ENCODE assay signal across 13 cellular contexts in the genomic region with DNA sequence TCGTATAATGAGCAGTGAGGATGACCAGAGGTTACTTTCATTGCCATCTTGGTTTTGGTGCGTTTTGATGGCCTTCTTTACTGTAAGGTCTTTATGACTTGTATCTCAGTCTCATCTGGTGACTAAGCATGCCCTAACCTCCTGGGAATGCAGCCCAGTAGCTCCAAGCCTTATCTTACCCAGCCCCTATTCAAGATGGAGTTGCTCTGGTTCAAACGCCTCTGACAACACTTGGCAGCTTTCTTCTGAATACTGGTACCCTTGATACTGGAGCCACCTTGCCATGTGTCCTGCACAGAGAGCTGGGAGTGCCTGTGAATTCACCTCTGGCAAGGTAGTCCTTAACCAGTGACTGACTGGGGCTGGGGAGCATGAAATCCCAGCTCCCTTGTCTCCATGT. TPM values are rescaled to one million over a fixed set of nuclear protein-coding genes. Genes with fewer than 3 reads are reported as not detected.
"Had no signal": no experiment of that assay in that cellular context is flagged by ENCODE, and none has a peak within 500 bp of the region (broad histone marks: within the 10 kb centered on the region; RNA-seq: fewer than 3 reads in every experiment).

No MANE protein-coding gene starts in this region.

- H3K4me3 Mint-ChIP-seq: activated CD4-positive, alpha-beta memory T cell treated with anti-CD3 and anti-CD28 coated beads, Interleukin-2, amount 10 ng/mL, durations not matched to agents 7 days and 5 days; activated naive CD8-positive, alpha-beta T cell treated with anti-CD3 and anti-CD28 coated beads for 36 hours; immature natural killer cell; naive thymus-derived CD8-positive, alpha-beta T cell had no signal

- DNase-seq: activated CD4-positive, alpha-beta memory T cell treated with anti-CD3 and anti-CD28 coated beads, Interleukin-2, amount 10 ng/mL, durations not matched to agents 7 days and 5 days; activated gamma-delta T cell; activated naive CD8-positive, alpha-beta T cell treated with anti-CD3 and anti-CD28 coated beads for 36 hours; activated T-cell treated with anti-CD3 and anti-CD28 coated beads, Interleukin-2, amount 50 U/mL, for 48 hours; aorta; immature natural killer cell; mucosa of descending colon; naive thymus-derived CD8-positive, alpha-beta T cell; posterior cingulate gyrus; T-helper 9 cell had no signal

- H3K27me3 Mint-ChIP-seq: activated CD4-positive, alpha-beta memory T cell treated with anti-CD3 and anti-CD28 coated beads, Interleukin-2, amount 10 ng/mL, durations not matched to agents 7 days and 5 days; activated naive CD8-positive, alpha-beta T cell treated with anti-CD3 and anti-CD28 coated beads for 36 hours; naive thymus-derived CD8-positive, alpha-beta T cell had no signal

- H3K4me1 ChIP-seq: right atrium auricular region had no signal

- H3K4me3 ChIP-seq: mucosa of descending colon, right atrium auricular region, skin epidermis had no signal

- H3K27ac Mint-ChIP-seq: activated CD4-positive, alpha-beta memory T cell treated with anti-CD3 and anti-CD28 coated beads, Interleukin-2, amount 10 ng/mL, durations not matched to agents 7 days and 5 days; activated naive CD8-positive, alpha-beta T cell treated with anti-CD3 and anti-CD28 coated beads for 36 hours; immature natural killer cell; naive thymus-derived CD8-positive, alpha-beta T cell had no signal

- H3K27ac ChIP-seq: neutrophil, right atrium auricular region, skin epidermis had no signal

- ATAC-seq: mucosa of descending colon; naive thymus-derived CD8-positive, alpha-beta T cell had no signal

- H3K9me3 Mint-ChIP-seq: activated CD4-positive, alpha-beta memory T cell treated with anti-CD3 and anti-CD28 coated beads, Interleukin-2, amount 10 ng/mL, durations not matched to agents 7 days and 5 days; immature natural killer cell had no signal

- H3K27me3 ChIP-seq: neutrophil, right atrium auricular region had no signal

- H3K36me3 ChIP-seq: neutrophil, right atrium auricular region had no signal

- H3K9me3 ChIP-seq: mucosa of descending colon, right atrium auricular region had no signal

RNA-seq across cellular contexts. Expression of gene VAT1L, which starts 48.9 kb away (rescaled TPM):
- total RNA-seq: activated naive CD8-positive, alpha-beta T cell treated with anti-CD3 and anti-CD28 coated beads for 36 hours; naive thymus-derived CD8-positive, alpha-beta T cell had no signal
- polyA plus RNA-seq: immature natural killer cell; naive thymus-derived CD8-positive, alpha-beta T cell had no signal
